1 cellular context compared by ENCODE assay signal in the genomic region with DNA sequence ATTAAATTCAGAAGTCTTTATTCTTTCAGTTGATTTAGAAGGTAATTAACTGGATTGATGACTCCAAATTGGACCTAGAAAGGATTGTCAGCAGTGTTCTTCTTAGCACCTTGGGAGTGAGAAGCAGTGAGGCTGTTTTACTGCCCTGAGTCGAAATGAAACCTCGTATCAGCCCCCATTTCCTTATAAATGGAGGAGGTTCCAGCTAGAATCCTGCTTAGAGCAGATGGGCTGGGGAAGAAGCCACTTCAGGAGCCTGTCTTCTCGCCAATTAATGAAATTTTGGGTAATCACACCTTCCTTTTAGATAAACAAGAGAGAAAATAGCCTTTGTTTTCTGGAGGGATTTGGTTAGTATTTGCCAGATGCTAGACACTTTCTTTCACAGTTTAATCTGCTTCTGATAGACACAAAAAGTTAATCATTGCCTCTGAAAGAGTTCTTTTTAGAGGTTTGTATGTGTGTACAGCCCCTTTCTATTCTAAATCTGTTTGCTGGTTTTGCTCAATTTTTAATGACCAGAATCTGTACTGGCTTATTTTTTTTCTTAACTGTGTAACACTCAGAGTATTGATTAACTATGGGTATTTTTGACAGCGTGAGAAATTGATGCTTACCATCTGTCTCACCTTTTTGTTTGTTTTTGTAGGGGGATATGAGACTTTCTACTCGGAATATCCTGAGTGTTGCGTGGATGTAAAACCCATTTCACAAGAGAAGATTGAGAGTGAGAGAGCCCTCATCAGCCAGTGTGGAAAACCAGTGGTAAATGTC.
TF ChIP-seq lines count a peak whose summit lies in the region.

No MANE protein-coding gene starts in this region.

TF ChIP-seq in SK-N-SH treated with all-trans-retinoic acid at 6 μM for 48 hours, 23 proteins besides CTCF, POLR2A, EP300 and RAD21 (continued from another document):
- TF ChIP-seq, protein P1, sequence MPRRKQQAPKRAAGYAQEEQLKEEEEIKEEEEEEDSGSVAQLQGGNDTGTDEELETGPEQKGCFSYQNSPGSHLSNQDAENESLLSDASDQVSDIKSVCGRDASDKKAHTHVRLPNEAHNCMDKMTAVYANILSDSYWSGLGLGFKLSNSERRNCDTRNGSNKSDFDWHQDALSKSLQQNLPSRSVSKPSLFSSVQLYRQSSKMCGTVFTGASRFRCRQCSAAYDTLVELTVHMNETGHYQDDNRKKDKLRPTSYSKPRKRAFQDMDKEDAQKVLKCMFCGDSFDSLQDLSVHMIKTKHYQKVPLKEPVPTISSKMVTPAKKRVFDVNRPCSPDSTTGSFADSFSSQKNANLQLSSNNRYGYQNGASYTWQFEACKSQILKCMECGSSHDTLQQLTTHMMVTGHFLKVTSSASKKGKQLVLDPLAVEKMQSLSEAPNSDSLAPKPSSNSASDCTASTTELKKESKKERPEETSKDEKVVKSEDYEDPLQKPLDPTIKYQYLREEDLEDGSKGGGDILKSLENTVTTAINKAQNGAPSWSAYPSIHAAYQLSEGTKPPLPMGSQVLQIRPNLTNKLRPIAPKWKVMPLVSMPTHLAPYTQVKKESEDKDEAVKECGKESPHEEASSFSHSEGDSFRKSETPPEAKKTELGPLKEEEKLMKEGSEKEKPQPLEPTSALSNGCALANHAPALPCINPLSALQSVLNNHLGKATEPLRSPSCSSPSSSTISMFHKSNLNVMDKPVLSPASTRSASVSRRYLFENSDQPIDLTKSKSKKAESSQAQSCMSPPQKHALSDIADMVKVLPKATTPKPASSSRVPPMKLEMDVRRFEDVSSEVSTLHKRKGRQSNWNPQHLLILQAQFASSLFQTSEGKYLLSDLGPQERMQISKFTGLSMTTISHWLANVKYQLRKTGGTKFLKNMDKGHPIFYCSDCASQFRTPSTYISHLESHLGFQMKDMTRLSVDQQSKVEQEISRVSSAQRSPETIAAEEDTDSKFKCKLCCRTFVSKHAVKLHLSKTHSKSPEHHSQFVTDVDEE (CRISPR knock-in tag; IDR thresholded peaks at IDR 0.05): no peak
